2 cellular contexts compared by ENCODE assay signal in the genomic region with DNA sequence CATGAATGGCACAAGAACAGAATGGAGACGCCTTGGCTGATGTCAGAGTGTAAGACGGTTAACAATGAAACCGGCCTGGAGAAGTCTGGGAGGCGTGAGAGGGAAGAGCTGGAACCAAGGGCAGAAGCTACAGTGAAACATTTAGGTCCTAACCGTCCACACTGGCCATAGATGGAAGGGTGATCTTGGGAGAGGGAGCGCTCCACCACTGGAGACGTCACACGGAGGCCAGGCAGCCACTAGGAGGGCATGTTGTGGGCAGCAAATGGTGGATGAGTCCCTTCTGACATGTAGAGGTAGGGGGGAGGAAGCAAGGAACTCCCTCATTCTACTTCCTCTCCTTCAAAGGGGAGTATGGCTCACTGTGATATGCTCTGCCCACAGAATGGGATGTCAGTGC.
TF ChIP-seq lines count a peak whose summit lies in the region.

No MANE protein-coding gene starts in this region.

TF ChIP-seq in GM23338, 12 proteins besides CTCF, POLR2A, EP300 and RAD21 (continues in another document):
- no peak for TF ChIP-seq ZNF114 (CRISPR knock-in tag; IDR thresholded peaks at IDR 0.05)
- TF ChIP-seq, protein P1, sequence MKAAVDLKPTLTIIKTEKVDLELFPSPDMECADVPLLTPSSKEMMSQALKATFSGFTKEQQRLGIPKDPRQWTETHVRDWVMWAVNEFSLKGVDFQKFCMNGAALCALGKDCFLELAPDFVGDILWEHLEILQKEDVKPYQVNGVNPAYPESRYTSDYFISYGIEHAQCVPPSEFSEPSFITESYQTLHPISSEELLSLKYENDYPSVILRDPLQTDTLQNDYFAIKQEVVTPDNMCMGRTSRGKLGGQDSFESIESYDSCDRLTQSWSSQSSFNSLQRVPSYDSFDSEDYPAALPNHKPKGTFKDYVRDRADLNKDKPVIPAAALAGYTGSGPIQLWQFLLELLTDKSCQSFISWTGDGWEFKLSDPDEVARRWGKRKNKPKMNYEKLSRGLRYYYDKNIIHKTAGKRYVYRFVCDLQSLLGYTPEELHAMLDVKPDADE (IDR thresholded peaks at IDR 0.05), result no peak
- no peak for TF ChIP-seq CREB1 (CRISPR knock-in tag; IDR thresholded peaks at IDR 0.05; ENCODE audit: low read depth)
- TF ChIP-seq JUNB (IDR thresholded peaks at IDR 0.05; ENCODE audit: unreplicated experiment), result no peak
- TF ChIP-seq, protein P2, sequence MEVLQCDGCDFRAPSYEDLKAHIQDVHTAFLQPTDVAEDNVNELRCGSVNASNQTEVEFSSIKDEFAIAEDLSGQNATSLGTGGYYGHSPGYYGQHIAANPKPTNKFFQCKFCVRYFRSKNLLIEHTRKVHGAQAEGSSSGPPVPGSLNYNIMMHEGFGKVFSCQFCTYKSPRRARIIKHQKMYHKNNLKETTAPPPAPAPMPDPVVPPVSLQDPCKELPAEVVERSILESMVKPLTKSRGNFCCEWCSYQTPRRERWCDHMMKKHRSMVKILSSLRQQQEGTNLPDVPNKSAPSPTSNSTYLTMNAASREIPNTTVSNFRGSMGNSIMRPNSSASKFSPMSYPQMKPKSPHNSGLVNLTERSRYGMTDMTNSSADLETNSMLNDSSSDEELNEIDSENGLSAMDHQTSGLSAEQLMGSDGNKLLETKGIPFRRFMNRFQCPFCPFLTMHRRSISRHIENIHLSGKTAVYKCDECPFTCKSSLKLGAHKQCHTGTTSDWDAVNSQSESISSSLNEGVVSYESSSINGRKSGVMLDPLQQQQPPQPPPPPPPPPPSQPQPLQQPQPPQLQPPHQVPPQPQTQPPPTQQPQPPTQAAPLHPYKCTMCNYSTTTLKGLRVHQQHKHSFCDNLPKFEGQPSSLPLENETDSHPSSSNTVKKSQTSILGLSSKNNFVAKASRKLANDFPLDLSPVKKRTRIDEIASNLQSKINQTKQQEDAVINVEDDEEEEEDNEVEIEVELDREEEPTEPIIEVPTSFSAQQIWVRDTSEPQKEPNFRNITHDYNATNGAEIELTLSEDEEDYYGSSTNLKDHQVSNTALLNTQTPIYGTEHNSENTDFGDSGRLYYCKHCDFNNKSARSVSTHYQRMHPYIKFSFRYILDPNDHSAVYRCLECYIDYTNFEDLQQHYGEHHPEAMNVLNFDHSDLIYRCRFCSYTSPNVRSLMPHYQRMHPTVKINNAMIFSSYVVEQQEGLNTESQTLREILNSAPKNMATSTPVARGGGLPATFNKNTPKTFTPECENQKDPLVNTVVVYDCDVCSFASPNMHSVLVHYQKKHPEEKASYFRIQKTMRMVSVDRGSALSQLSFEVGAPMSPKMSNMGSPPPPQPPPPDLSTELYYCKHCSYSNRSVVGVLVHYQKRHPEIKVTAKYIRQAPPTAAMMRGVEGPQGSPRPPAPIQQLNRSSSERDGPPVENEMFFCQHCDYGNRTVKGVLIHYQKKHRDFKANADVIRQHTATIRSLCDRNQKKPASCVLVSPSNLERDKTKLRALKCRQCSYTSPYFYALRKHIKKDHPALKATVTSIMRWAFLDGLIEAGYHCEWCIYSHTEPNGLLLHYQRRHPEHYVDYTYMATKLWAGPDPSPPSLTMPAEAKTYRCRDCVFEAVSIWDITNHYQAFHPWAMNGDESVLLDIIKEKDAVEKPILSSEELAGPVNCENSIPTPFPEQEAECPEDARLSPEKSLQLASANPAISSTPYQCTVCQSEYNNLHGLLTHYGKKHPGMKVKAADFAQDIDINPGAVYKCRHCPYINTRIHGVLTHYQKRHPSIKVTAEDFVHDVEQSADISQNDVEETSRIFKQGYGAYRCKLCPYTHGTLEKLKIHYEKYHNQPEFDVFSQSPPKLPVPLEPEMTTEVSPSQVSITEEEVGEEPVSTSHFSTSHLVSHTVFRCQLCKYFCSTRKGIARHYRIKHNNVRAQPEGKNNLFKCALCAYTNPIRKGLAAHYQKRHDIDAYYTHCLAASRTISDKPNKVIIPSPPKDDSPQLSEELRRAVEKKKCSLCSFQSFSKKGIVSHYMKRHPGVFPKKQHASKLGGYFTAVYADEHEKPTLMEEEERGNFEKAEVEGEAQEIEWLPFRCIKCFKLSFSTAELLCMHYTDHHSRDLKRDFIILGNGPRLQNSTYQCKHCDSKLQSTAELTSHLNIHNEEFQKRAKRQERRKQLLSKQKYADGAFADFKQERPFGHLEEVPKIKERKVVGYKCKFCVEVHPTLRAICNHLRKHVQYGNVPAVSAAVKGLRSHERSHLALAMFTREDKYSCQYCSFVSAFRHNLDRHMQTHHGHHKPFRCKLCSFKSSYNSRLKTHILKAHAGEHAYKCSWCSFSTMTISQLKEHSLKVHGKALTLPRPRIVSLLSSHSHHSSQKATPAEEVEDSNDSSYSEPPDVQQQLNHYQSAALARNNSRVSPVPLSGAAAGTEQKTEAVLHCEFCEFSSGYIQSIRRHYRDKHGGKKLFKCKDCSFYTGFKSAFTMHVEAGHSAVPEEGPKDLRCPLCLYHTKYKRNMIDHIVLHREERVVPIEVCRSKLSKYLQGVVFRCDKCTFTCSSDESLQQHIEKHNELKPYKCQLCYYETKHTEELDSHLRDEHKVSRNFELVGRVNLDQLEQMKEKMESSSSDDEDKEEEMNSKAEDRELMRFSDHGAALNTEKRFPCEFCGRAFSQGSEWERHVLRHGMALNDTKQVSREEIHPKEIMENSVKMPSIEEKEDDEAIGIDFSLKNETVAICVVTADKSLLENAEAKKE (CRISPR knock-in tag; IDR thresholded peaks at IDR 0.05), result no peak
- no peak for TF ChIP-seq POLR2AphosphoS5 (IDR thresholded peaks at IDR 0.05; ENCODE audit: low read depth)
- TF ChIP-seq EZH2phosphoT487 (IDR thresholded peaks at IDR 0.05; ENCODE audit: unreplicated experiment), result no peak
- no peak for TF ChIP-seq STAT1 (IDR thresholded peaks at IDR 0.05; ENCODE audit: unreplicated experiment)
- TF ChIP-seq, protein P3, sequence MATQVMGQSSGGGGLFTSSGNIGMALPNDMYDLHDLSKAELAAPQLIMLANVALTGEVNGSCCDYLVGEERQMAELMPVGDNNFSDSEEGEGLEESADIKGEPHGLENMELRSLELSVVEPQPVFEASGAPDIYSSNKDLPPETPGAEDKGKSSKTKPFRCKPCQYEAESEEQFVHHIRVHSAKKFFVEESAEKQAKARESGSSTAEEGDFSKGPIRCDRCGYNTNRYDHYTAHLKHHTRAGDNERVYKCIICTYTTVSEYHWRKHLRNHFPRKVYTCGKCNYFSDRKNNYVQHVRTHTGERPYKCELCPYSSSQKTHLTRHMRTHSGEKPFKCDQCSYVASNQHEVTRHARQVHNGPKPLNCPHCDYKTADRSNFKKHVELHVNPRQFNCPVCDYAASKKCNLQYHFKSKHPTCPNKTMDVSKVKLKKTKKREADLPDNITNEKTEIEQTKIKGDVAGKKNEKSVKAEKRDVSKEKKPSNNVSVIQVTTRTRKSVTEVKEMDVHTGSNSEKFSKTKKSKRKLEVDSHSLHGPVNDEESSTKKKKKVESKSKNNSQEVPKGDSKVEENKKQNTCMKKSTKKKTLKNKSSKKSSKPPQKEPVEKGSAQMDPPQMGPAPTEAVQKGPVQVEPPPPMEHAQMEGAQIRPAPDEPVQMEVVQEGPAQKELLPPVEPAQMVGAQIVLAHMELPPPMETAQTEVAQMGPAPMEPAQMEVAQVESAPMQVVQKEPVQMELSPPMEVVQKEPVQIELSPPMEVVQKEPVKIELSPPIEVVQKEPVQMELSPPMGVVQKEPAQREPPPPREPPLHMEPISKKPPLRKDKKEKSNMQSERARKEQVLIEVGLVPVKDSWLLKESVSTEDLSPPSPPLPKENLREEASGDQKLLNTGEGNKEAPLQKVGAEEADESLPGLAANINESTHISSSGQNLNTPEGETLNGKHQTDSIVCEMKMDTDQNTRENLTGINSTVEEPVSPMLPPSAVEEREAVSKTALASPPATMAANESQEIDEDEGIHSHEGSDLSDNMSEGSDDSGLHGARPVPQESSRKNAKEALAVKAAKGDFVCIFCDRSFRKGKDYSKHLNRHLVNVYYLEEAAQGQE (IDR thresholded peaks at IDR 0.05; ENCODE audit: unreplicated experiment), result no peak
- no peak for TF ChIP-seq NANOG (IDR thresholded peaks at IDR 0.05; ENCODE audit: borderline replicate concordance)

TF ChIP-seq in HepG2, 621 proteins besides CTCF, POLR2A, EP300 and RAD21:
- TF ChIP-seq ATF7 (IDR thresholded peaks at IDR 0.05), result no peak
- no peak for TF ChIP-seq ATF7 (CRISPR knock-in tag; IDR thresholded peaks at IDR 0.05)
- TF ChIP-seq KDM5B (CRISPR knock-in tag; IDR thresholded peaks at IDR 0.05; ENCODE audit: borderline replicate concordance), result no peak
